Comparison of ENCODE assay signal across 18 cellular contexts in the genomic region with DNA sequence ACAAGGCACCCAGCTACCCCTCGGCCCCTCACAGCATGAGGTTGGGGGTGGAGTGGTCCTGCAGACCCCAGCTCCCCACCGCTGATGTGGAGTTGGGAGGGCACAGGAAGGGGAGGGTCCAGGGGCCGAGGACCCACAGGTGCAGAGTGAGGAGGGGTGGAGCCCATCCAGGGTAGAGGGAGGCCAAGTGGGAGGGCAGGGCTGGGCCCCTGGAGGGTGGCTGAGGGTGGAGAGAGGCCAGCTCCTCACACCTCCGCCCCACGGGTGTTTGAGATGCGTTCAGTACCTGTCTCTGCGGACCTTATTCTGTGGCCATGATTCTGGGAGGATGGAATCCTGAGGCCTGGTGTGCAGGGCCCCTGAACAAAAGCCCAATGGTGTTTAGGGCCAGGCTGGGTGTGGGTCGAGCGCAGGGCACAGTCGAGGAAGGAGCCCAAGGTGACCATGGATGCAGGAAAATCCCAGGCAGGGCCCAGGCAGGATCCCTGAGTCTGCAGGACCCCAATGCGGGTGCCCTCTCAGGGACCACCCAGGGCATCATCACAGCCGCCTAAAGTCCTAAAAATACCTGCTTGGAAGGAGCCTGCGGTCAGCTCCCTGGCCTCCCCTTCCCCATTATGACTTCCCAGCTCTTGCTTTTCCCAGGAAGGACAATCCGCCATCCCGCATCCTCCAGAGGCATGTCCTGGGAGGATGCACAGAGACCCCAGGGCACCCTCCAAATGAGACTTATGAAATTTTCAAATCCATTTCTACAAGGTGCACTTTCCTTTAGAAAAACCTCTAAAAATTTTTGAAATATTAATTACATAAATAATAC.
"Had no signal": no experiment of that assay in that cellular context is flagged by ENCODE, and none has a peak within 500 bp of the region (broad histone marks: within the 10 kb centered on the region; RNA-seq: fewer than 3 reads in every experiment).

No MANE protein-coding gene starts in this region.

- ATAC-seq: esophagus mucosa, left lung had no signal

- H3K9me3 ChIP-seq: left lung, lower lobe of right lung, suprapubic skin, thyroid gland, upper lobe of left lung had no signal

- H3K4me1 ChIP-seq: left lung, lower lobe of right lung, suprapubic skin, thyroid gland, upper lobe of left lung had no signal

- H3K36me3 ChIP-seq: left lung, lower lobe of right lung, suprapubic skin, thyroid gland, upper lobe of left lung had no signal

- H3K27me3 ChIP-seq: dorsolateral prefrontal cortex, left lung, suprapubic skin, thyroid gland, upper lobe of left lung had no signal

- FAIRE-seq: frontal cortex, keratinocyte, small intestine had no signal

- H3K27ac ChIP-seq: dorsolateral prefrontal cortex, left lung, lower lobe of right lung, suprapubic skin, thyroid gland, upper lobe of left lung had no signal

- DNase-seq: central memory CD4-positive, alpha-beta T cell; cortex of kidney; dorsolateral prefrontal cortex; effector CD8-positive, alpha-beta T cell; glutamatergic neuron; left lung; lower lobe of right lung; naive B cell; posterior cingulate gyrus; small intestine; stimulated activated CD4-positive, alpha-beta T cell treated with anti-CD3 and anti-CD28 coated beads, Interleukin-12 subunit alpha, Interleukin-12 subunit beta, amount 100 ng/mL, for 4 hours; stimulated activated naive CD4-positive, alpha-beta T cell; thyroid gland; upper lobe of left lung had no signal

- H3K4me3 ChIP-seq: dorsolateral prefrontal cortex, left lung, lower lobe of right lung, suprapubic skin, thyroid gland, upper lobe of left lung had no signal
